16 cellular contexts compared by ENCODE assay signal in genomic region chr3:24111711-24112110, GRCh38.
DNase-seq lines count a peak whose midpoint lies in the region; ATAC-seq, FAIRE-seq and TF ChIP-seq lines count a peak whose summit lies in the region.
"Had no signal": no experiment of that assay in that cellular context is flagged by ENCODE, and none has a peak within 500 bp of the region (broad histone marks: within the 10 kb centered on the region; RNA-seq: fewer than 3 reads in every experiment).

No MANE protein-coding gene starts in this region.

- no peaks in the 10 kb centered on the region for H3K9me3 ChIP-seq in K562 (replicated peaks; ENCODE audit: control insufficient read depth, insufficient read depth, low read depth, low read length)
- H3K9me3 ChIP-seq: Caco-2 had no signal

- no peak overlapping the region for H3K27ac Mint-ChIP-seq in activated T-helper 1 cell treated with anti-CD3 and anti-CD28 coated beads, Interleukin-12 subunit alpha, Interleukin-12 subunit beta, Interleukin-2, Interleukin-4 antibody, amounts not matched to agents 30 ng/mL and 10 ng/mL and 1 ng/mL, durations not matched to agents 14 hours and 24 hours and 36 hours
- H3K27ac Mint-ChIP-seq: CD14-positive monocyte; CD8-positive, alpha-beta T cell had no signal

- CTCF ChIA-PET in K562 (lab: Yijun Ruan, JAX; ENCODE audit: low intra/inter-chr PET ratio), result no interaction called here

- ATAC-seq in K562, result peak; percentile 22; the same call in 1 of the 3 replicates
- no peak for ATAC-seq in GM18502 (IDR thresholded peaks at IDR 0.05; ENCODE audit: poor library complexity, unreplicated experiment)
- ATAC-seq: CD8-positive, alpha-beta T cell had no signal

- no peaks in the 10 kb centered on the region for H3K4me1 Mint-ChIP-seq in activated T-helper 1 cell treated with anti-CD3 and anti-CD28 coated beads, Interleukin-12 subunit alpha, Interleukin-12 subunit beta, Interleukin-2, Interleukin-4 antibody, amounts not matched to agents 30 ng/mL and 10 ng/mL and 1 ng/mL, durations not matched to agents 14 hours and 24 hours and 36 hours (ENCODE audit: low read depth)
- H3K4me1 Mint-ChIP-seq: CD14-positive monocyte had no signal

- H3K4me3 ChIP-seq in K562 (no peak overlapping the region), fibroblast of mammary gland (ENCODE audit: control insufficient read depth, low read depth, low read length) (no peak overlapping the region)

- BruUV-seq in K562 (replicated peaks; lab: Mats Ljungman, UMichigan), result no TSS peak

- no peak overlapping the region for H3K4me2 ChIP-seq in K562 (ENCODE audit: insufficient read depth, low read length)

- no peak for TF ChIP-seq POLR2A in K562 (conservative IDR thresholded peaks at IDR 0.05)
- no peak for TF ChIP-seq POLR2A in erythroblast (IDR thresholded peaks at IDR 0.05; ENCODE audit: low read length)

- no peaks in the 10 kb centered on the region for H3K4me1 ChIP-seq in K562 (replicated peaks in 1 of 2; ENCODE audit: control insufficient read depth in 2 of 2, insufficient read depth in 2 of 2, low read length in 2 of 2)
- H3K4me1 ChIP-seq: Caco-2 had no signal

- no peaks in the 10 kb centered on the region for H3K36me3 ChIP-seq in K562 (ENCODE audit: control insufficient read depth, insufficient read depth, low read length)

- intact Hi-C loops in K562 (cut with micrococcal nuclease), result no loop called here
- intact Hi-C loops in activated T-helper 1 cell treated with anti-CD3 and anti-CD28 coated beads, Interleukin-12 subunit alpha, Interleukin-12 subunit beta, Interleukin-2, Interleukin-4 antibody, amounts not matched to agents 30 ng/mL and 10 ng/mL and 1 ng/mL, durations not matched to agents 14 hours and 24 hours and 36 hours (cut with micrococcal nuclease), result no loop called here

- no peaks in the 10 kb centered on the region for H3K9me1 ChIP-seq in K562 (ENCODE audit: control insufficient read depth, insufficient read depth, low read length)

- TF ChIP-seq CTCF in K562 (IDR thresholded peaks at IDR 0.05 in 2 of 3, conservative IDR thresholded peaks at IDR 0.05 in 1 of 3; ENCODE audit: insufficient read depth in 2 of 3, low read depth in 1 of 3, low read length in 3 of 3) (no peak), fibroblast of mammary gland (conservative IDR thresholded peaks at IDR 0.05; ENCODE audit: control insufficient read depth, insufficient read depth, low read depth, low read length) (no peak)

- H4K20me1 ChIP-seq in K562 (replicated peaks; ENCODE audit: control insufficient read depth, insufficient read depth, low read length), result no peaks in the 10 kb centered on the region

- H3K79me2 ChIP-seq in K562 (ENCODE audit: control insufficient read depth, insufficient read depth, low read length), result no peaks in the 10 kb centered on the region

- WGBS in K562 (ENCODE audit: insufficient coverage, low coverage, missing lambda C conversion rate), result 0% methylated on average over 1 of the region's 1 CpG

- DNase-seq in HCEC 1CT (peak; percentile 32), K562 (ENCODE audit: extremely low read depth in 1 of 4, low spot score in 3 of 4) (no peak), fibroblast of mammary gland (ENCODE audit: low read depth) (peak; percentile 37), NCI-H345 (lab: John Stamatoyannopoulos, UW) (no peak), erythroblast (lab: John Stamatoyannopoulos, UW) (no peak)
- DNase-seq in activated T-helper 1 cell treated with anti-CD3 and anti-CD28 coated beads, Interleukin-12 subunit alpha, Interleukin-12 subunit beta, Interleukin-2, Interleukin-4 antibody, amounts not matched to agents 30 ng/mL and 10 ng/mL and 1 ng/mL, durations not matched to agents 14 hours and 24 hours and 36 hours (ENCODE audit: low spot score), result no peak
- DNase-seq: Caco-2; CD8-positive, alpha-beta T cell; DND-41; GDM1 had no signal

- TF ChIP-seq EP300 in K562 (IDR thresholded peaks at IDR 0.05; ENCODE audit: low read length), result no peak

- H3K9me3 Mint-ChIP-seq in activated T-helper 1 cell treated with anti-CD3 and anti-CD28 coated beads, Interleukin-12 subunit alpha, Interleukin-12 subunit beta, Interleukin-2, Interleukin-4 antibody, amounts not matched to agents 30 ng/mL and 10 ng/mL and 1 ng/mL, durations not matched to agents 14 hours and 24 hours and 36 hours, result no peaks in the 10 kb centered on the region
- H3K9me3 Mint-ChIP-seq: CD8-positive, alpha-beta T cell had no signal

- H3K27ac ChIP-seq in K562 (ENCODE audit: extremely low read depth, low read depth, low read length), result no peak overlapping the region
- H3K27ac ChIP-seq: HL-60 had no signal

- no peak overlapping the region for H3K9ac ChIP-seq in K562 (ENCODE audit: insufficient read depth in 1 of 2, low read depth in 2 of 2, low read length in 2 of 2)

- H3K27me3 Mint-ChIP-seq in activated T-helper 1 cell treated with anti-CD3 and anti-CD28 coated beads, Interleukin-12 subunit alpha, Interleukin-12 subunit beta, Interleukin-2, Interleukin-4 antibody, amounts not matched to agents 30 ng/mL and 10 ng/mL and 1 ng/mL, durations not matched to agents 14 hours and 24 hours and 36 hours (ENCODE audit: insufficient read depth), result no peaks in the 10 kb centered on the region

- H2AFZ ChIP-seq in K562 (ENCODE audit: low read depth, low read length), result no peak overlapping the region

- in situ Hi-C loops in K562 (cut with MboI), result no loop called here

- no peaks in the 10 kb centered on the region; a peak in 2 of 5 replicates for H3K27me3 ChIP-seq in K562 (ENCODE audit: control insufficient read depth in 2 of 2, insufficient read depth in 2 of 2, low read length in 2 of 2)

- no peak for FAIRE-seq in K562 (lab: Jason Lieb, UNC)
- FAIRE-seq: A204.1, GM12892, H54 had no signal

- POLR2A ChIA-PET in K562 (lab: Yijun Ruan, JAX), result no interaction called here

- TF ChIP-seq RAD21 in K562 (CRISPR knock-in tag; conservative IDR thresholded peaks at IDR 0.05 in 1 of 2, IDR thresholded peaks at IDR 0.05 in 1 of 2), result no peak

- no peaks in the 10 kb centered on the region for H3K36me3 Mint-ChIP-seq in activated T-helper 1 cell treated with anti-CD3 and anti-CD28 coated beads, Interleukin-12 subunit alpha, Interleukin-12 subunit beta, Interleukin-2, Interleukin-4 antibody, amounts not matched to agents 30 ng/mL and 10 ng/mL and 1 ng/mL, durations not matched to agents 14 hours and 24 hours and 36 hours (ENCODE audit: low read depth)
- H3K36me3 Mint-ChIP-seq: CD14-positive monocyte; CD8-positive, alpha-beta T cell had no signal

- no peak overlapping the region for H3K4me3 Mint-ChIP-seq in activated T-helper 1 cell treated with anti-CD3 and anti-CD28 coated beads, Interleukin-12 subunit alpha, Interleukin-12 subunit beta, Interleukin-2, Interleukin-4 antibody, amounts not matched to agents 30 ng/mL and 10 ng/mL and 1 ng/mL, durations not matched to agents 14 hours and 24 hours and 36 hours
- H3K4me3 Mint-ChIP-seq: CD14-positive monocyte; CD8-positive, alpha-beta T cell had no signal

TF ChIP-seq in K562, 482 proteins besides CTCF, POLR2A, EP300 and RAD21 (continues in another document):
- TF ChIP-seq FOXM1 (IDR thresholded peaks at IDR 0.05; ENCODE audit: low read depth) (no peak), FOXM1 (CRISPR knock-in tag; IDR thresholded peaks at IDR 0.05; ENCODE audit: low read depth) (no peak), HSF4 (CRISPR knock-in tag; IDR thresholded peaks at IDR 0.05; ENCODE audit: borderline replicate concordance) (no peak), ZNF146 (CRISPR knock-in tag; IDR thresholded peaks at IDR 0.05; ENCODE audit: unreplicated experiment) (no peak), SMAD2 (IDR thresholded peaks at IDR 0.05; ENCODE audit: low read depth, low read length) (no peak), ZBTB43 (CRISPR knock-in tag; IDR thresholded peaks at IDR 0.05) (no peak), ZNF655 (CRISPR knock-in tag; IDR thresholded peaks at IDR 0.05) (no peak), RB1 (IDR thresholded peaks at IDR 0.05; ENCODE audit: low read depth) (no peak), SUPT5H (IDR thresholded peaks at IDR 0.05) (no peak), GABPB1 (CRISPR knock-in tag; IDR thresholded peaks at IDR 0.05) (no peak), TRIM28 (IDR thresholded peaks at IDR 0.05) (no peak), ILF3 (IDR thresholded peaks at IDR 0.05; ENCODE audit: borderline replicate concordance) (no peak), RFX5 (IDR thresholded peaks at IDR 0.05; ENCODE audit: low read depth, low read length) (no peak), ZNF561 (CRISPR knock-in tag; conservative IDR thresholded peaks at IDR 0.05) (no peak)

Comparison
In these comparisons a context has a peak if more than half of its experiments do, and no peak if none do; other contexts are left out.
1. DNase-seq: peak in HCEC 1CT (single experiment) and fibroblast of mammary gland (single experiment); none in K562 (0 of 4), activated T-helper 1 cell treated with anti-CD3 and anti-CD28 coated beads, Interleukin-12 subunit alpha, Interleukin-12 subunit beta, Interleukin-2, Interleukin-4 antibody, amounts not matched to agents 30 ng/mL and 10 ng/mL and 1 ng/mL, durations not matched to agents 14 hours and 24 hours and 36 hours (single experiment), NCI-H345 (single experiment) and erythroblast (0 of 2).